Comparison of ENCODE assay signal across 11 cellular contexts in the genomic region with DNA sequence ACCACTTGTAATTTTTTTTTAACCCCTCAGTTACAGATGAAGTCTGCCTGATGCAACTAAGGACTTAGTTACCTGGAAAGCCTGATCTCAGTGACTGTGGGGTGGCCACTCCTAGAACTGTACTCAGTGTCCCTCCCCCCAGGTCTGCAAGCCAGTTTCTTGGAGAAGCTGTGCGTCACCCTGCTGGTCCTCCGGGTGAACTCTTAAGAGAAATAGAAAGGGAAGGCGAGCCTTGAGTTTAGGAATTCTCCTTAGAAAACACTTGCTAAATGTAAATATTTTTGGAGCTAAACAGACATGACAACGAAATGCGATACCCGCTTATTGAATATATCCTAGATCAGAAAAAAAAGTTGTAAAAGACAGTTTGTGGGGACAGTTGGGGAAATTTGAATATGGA. TPM values are rescaled to one million over a fixed set of nuclear protein-coding genes. Genes with fewer than 3 reads are reported as not detected.
DNase-seq lines count a peak whose midpoint lies in the region; TF ChIP-seq lines count a peak whose summit lies in the region.
"Had no signal": no experiment of that assay in that cellular context is flagged by ENCODE, and none has a peak within 500 bp of the region (broad histone marks: within the 10 kb centered on the region; RNA-seq: fewer than 3 reads in every experiment).

No MANE protein-coding gene starts in this region.

- H3K4me3 ChIP-seq in esophagus muscularis mucosa = peak overlapping the region; percentile 37 to 56 (median 42)
- H3K4me3 ChIP-seq in muscle layer of duodenum (ENCODE audit: low read depth in 1 of 2, low read length in 2 of 2) = peak overlapping the region; percentile 44 to 58
- H3K4me3 ChIP-seq: BLaER1 treated with 17β-estradiol and CSF1 and Interleukin-3, amounts not matched to agents 10 nM and 100 nM had no signal

- peaks cover 0 to 4% (median 1%) of the 10 kb centered on the region in 3 donors for H3K27me3 Mint-ChIP-seq in immature natural killer cell (ENCODE audit: low read depth in 3 of 3)
- H3K27me3 Mint-ChIP-seq: stimulated activated naive B cell treated with anti-CD40 and anti-IgM and Interleukin-4, amounts not matched to agents 10 μg/mL and 1 μg/mL and 100 μg/mL, for 72 hours had no signal

- H3K27me3 ChIP-seq in esophagus muscularis mucosa (no peaks in the 10 kb centered on the region), muscle layer of duodenum (ENCODE audit: low read depth, low read length) (no peaks in the 10 kb centered on the region)
- H3K27me3 ChIP-seq: BLaER1 treated with 17β-estradiol and CSF1 and Interleukin-3, amounts not matched to agents 10 nM and 100 nM had no signal

- H3K4me1 Mint-ChIP-seq in immature natural killer cell = peaks cover 4 to 5% of the 10 kb centered on the region in 2 donors

- intact Hi-C loops in esophagus muscularis mucosa (cut with DNase I) = loop anchor here (5.0 kb wide), 1 partner anchor 48 kb away; no protein-coding TSS in a partner anchor

- H3K27ac ChIP-seq in esophagus muscularis mucosa (replicated peaks in 1 of 4) (peak overlapping the region; percentile 63 to 76 (median 72)), muscle layer of duodenum (ENCODE audit: low read length) (peak overlapping the region; percentile 46)
- H3K27ac ChIP-seq: BLaER1 treated with 17β-estradiol and CSF1 and Interleukin-3, amounts not matched to agents 10 nM and 100 nM had no signal

- no peak for TF ChIP-seq POLR2A in esophagus muscularis mucosa (IDR thresholded peaks at IDR 0.05; ENCODE audit: low read depth)

- H3K4me1 ChIP-seq in esophagus muscularis mucosa = peaks cover 0 to 25% (median 18%) of the 10 kb centered on the region in 4 donors
- no peaks in the 10 kb centered on the region for H3K4me1 ChIP-seq in muscle layer of duodenum (ENCODE audit: control insufficient read depth in 1 of 2, insufficient read depth in 2 of 2, low read length in 2 of 2)

- H3K27ac Mint-ChIP-seq in immature natural killer cell = no peak overlapping the region
- H3K27ac Mint-ChIP-seq: stimulated activated naive B cell treated with anti-CD40 and anti-IgM and Interleukin-4, amounts not matched to agents 10 μg/mL and 1 μg/mL and 100 μg/mL, for 72 hours had no signal

- H3K4me3 Mint-ChIP-seq in immature natural killer cell = no peak overlapping the region
- H3K4me3 Mint-ChIP-seq: stimulated activated naive B cell treated with anti-CD40 and anti-IgM and Interleukin-4, amounts not matched to agents 10 μg/mL and 1 μg/mL and 100 μg/mL, for 72 hours had no signal

- WGBS in esophagus muscularis mucosa = 68% methylated on average over 6 of the region's 6 CpGs

- TF ChIP-seq EP300 in esophagus muscularis mucosa (IDR thresholded peaks at IDR 0.05) = no peak

- TF ChIP-seq CTCF in esophagus muscularis mucosa (IDR thresholded peaks at IDR 0.05) = no peak

- H3K36me3 ChIP-seq in esophagus muscularis mucosa = peaks cover 1 to 35% (median 5%) of the 10 kb centered on the region in 4 donors
- H3K36me3 ChIP-seq in muscle layer of duodenum (ENCODE audit: control insufficient read depth in 1 of 2, insufficient read depth in 2 of 2, low read length in 2 of 2) = peaks cover 0 to 5% of the 10 kb centered on the region in 2 donors

- DNase-seq in NCI-H82 (lab: John Stamatoyannopoulos, UW) = peak; percentile 11
- DNase-seq in NCI-H82 treated with DMSO at 0.1 percent for 48 hours (lab: John Stamatoyannopoulos, UW; ENCODE audit: unreplicated experiment) = no peak
- no peak for DNase-seq in esophagus muscularis mucosa (ENCODE audit: extremely low spot score)
- no peak for DNase-seq in immature natural killer cell
- DNase-seq in RKO (ENCODE audit: low spot score) = no peak
- DNase-seq in nucleus accumbens (lab: John Stamatoyannopoulos, UW) = no peak
- DNase-seq in NCI-H526 treated with DMSO at 0.1 percent for 48 hours (lab: John Stamatoyannopoulos, UW) = no peak
- DNase-seq: activated naive CD4-positive, alpha-beta T cell; stimulated activated naive B cell treated with anti-CD40 and anti-IgM and Interleukin-4, amounts not matched to agents 10 μg/mL and 1 μg/mL and 100 μg/mL, for 72 hours had no signal

- no peaks in the 10 kb centered on the region for H3K9me3 Mint-ChIP-seq in immature natural killer cell
- H3K9me3 Mint-ChIP-seq: stimulated activated naive B cell treated with anti-CD40 and anti-IgM and Interleukin-4, amounts not matched to agents 10 μg/mL and 1 μg/mL and 100 μg/mL, for 72 hours had no signal

- H3K36me3 Mint-ChIP-seq in immature natural killer cell = peaks cover 4 to 10% (median 9%) of the 10 kb centered on the region in 3 donors

- H3K9me3 ChIP-seq in esophagus muscularis mucosa = no peaks in the 10 kb centered on the region
- no peaks in the 10 kb centered on the region for H3K9me3 ChIP-seq in muscle layer of duodenum (ENCODE audit: control insufficient read depth in 1 of 2, low read length in 2 of 2)
- H3K9me3 ChIP-seq: BLaER1 treated with 17β-estradiol and CSF1 and Interleukin-3, amounts not matched to agents 10 nM and 100 nM had no signal

RNA-seq across cellular contexts. Expression of a gene that starts 0.7 kb away (rescaled TPM):
- 1 to 10 TPM; 5.8 to 8.8 (median 8.4) TPM for total RNA-seq in esophagus muscularis mucosa
- under 1 TPM in 1 of 3 donors, not detected in 2; 0.80 TPM for polyA plus RNA-seq in immature natural killer cell

RNA-seq across cellular contexts. Expression of a gene that starts 17.4 kb away (rescaled TPM):
- total RNA-seq in esophagus muscularis mucosa = 100 to 1,000 TPM in 1 of 4 donors, 10 to 100 TPM in 3; 59.9 to 113 (median 71.0) TPM
- polyA plus RNA-seq in immature natural killer cell = 100 to 1,000 TPM; 254 to 387 (median 277) TPM

RNA-seq across cellular contexts. Expression of a gene that starts 50.9 kb away (rescaled TPM):
- 10 to 100 TPM; 20.6 to 26.6 (median 24.2) TPM for total RNA-seq in esophagus muscularis mucosa
- polyA plus RNA-seq in immature natural killer cell = 10 to 100 TPM in 1 of 3 donors, 1 to 10 TPM in 2; 5.7 to 14.4 (median 10.0) TPM
